In the genomic region with DNA sequence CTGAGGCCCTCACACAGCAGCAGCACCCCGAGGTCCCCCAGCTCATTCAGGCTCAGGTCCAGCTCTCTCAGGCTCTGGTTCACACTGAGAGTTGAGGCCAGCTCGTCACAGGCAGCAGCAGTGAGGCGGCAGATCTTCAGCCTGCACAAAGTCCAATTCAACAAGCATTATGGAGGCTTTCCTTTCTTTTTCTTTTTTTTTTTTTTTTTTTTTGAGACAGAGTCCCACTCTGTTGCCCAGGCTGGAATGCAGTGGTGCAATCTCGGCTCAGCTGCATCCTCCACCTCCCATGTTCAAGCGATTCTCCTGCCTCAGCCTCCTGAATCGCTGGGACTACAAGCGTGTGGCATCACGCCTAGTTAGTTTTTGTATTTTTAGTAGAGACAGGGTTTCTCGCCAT, we compare ENCODE assay signal across 40 cellular contexts. TPM values are rescaled to one million over a fixed set of nuclear protein-coding genes. Genes with fewer than 3 reads are reported as not detected.
DNase-seq lines count a peak whose midpoint lies in the region; ATAC-seq, FAIRE-seq and TF ChIP-seq lines count a peak whose summit lies in the region.
"Had no signal": no experiment of that assay in that cellular context is flagged by ENCODE, and none has a peak within 500 bp of the region (broad histone marks: within the 10 kb centered on the region; RNA-seq: fewer than 3 reads in every experiment).

No MANE protein-coding gene starts in this region.

- 34% methylated on average over 9 of the region's 9 CpGs for WGBS in HepG2 (ENCODE audit: low lambda C conversion rate)
- WGBS in right lobe of liver (ENCODE audit: insufficient coverage, low coverage, low lambda C conversion rate, missing lambda C conversion rate): 80% methylated on average over 3 of the region's 9 CpGs
- WGBS in H1 (ENCODE audit: extremely low coverage in 1 of 2, insufficient coverage in 1 of 2, insufficient read length in 1 of 2, insufficient replicate concordance in 2 of 2, low coverage in 1 of 2, low lambda C conversion rate in 2 of 2, missing lambda C conversion rate in 1 of 2), 2 experiments: 90% methylated on average over 9 of the region's 9 CpGs; no CpG with 5 or more reads in 1 of the 2 experiments
- no CpG with 5 or more reads among the region's 9 CpGs for WGBS in neuronal stem cell (ENCODE audit: extremely low coverage in 2 of 2, insufficient read length in 2 of 2, insufficient replicate concordance in 1 of 2), 2 donors

- H3K14ac ChIP-seq in H1 (ENCODE audit: insufficient read length) (no peak overlapping the region), neuronal stem cell (ENCODE audit: low read length) (no peak overlapping the region)

- peaks cover 4% of the 10 kb centered on the region for H3K27me3 Mint-ChIP-seq in HFFc6 (ENCODE audit: insufficient read depth)
- H3K27me3 Mint-ChIP-seq: B cell; CD4-positive, alpha-beta T cell; CD4-positive, CD25-positive, alpha-beta regulatory T cell had no signal

- CTCF ChIA-PET in HepG2 (lab: Yijun Ruan, JAX; ENCODE audit: low intra/inter-chr PET ratio, low total read pairs): no interaction called here
- CTCF ChIA-PET in H1 (lab: Charles Lee; ENCODE audit: partially characterized antibody): interaction anchor here (0.5 to 4.9 kb wide), 8 partner anchors 8 to 224 kb away, joined by 3 to 35 read pairs (median 4); no protein-coding TSS in a partner anchor

- H3K9ac ChIP-seq in HepG2 (ENCODE audit: insufficient read depth, low read depth, low read length): no peak overlapping the region; the same call in 1 of the 2 replicates
- no peak overlapping the region for H3K9ac ChIP-seq in H1 (replicated peaks in 1 of 4; ENCODE audit: extremely low read depth in 1 of 4, low read depth in 3 of 4, low read length in 3 of 4)
- no peak overlapping the region for H3K9ac ChIP-seq in neuronal stem cell (ENCODE audit: low read depth, low read length, poor library complexity)
- H3K9ac ChIP-seq: BLaER1; BLaER1 treated with 17β-estradiol and CSF1 and Interleukin-3, amounts not matched to agents 10 nM and 100 nM had no signal

- no peak overlapping the region for H3K56ac ChIP-seq in H1 (replicated peaks; ENCODE audit: insufficient read length, low read depth, low read length)

- H3K4ac ChIP-seq in H1 (replicated peaks; ENCODE audit: insufficient read length, low read depth, low read length) (no peak overlapping the region), neuronal stem cell (ENCODE audit: low read length) (no peak overlapping the region)

- H3K23me2 ChIP-seq in H1 (ENCODE audit: low read depth, low read length): no peaks in the 10 kb centered on the region

- intact Hi-C loops in HepG2 (cut with micrococcal nuclease; ENCODE audit: unreplicated experiment): no loop called here
- intact Hi-C loops in right lobe of liver (cut with DNase I): no loop called here

- POLR2A ChIA-PET in HepG2 (lab: Yijun Ruan, JAX): no interaction called here
- POLR2A ChIA-PET in H1 (lab: Charles Lee; ENCODE audit: partially characterized antibody): interaction anchor here (0.6 to 1.1 kb wide), 2 partner anchors 18 to 28 kb away, joined by 4 read pairs; no protein-coding TSS in a partner anchor

- H2AFZ ChIP-seq in HepG2 (ENCODE audit: low read length): no peak overlapping the region
- H2AFZ ChIP-seq in H1 (ENCODE audit: low read length): no peak overlapping the region
- no peak overlapping the region for H2AFZ ChIP-seq in neuronal stem cell (ENCODE audit: low read length)

- H2BK20ac ChIP-seq in H1 (ENCODE audit: low read length): no peak overlapping the region

- no peak overlapping the region for H3K4me3 Mint-ChIP-seq in HFFc6
- H3K4me3 Mint-ChIP-seq: B cell; CD14-positive monocyte; CD4-positive, alpha-beta memory T cell; CD4-positive, alpha-beta T cell; CD4-positive, CD25-positive, alpha-beta regulatory T cell; CD8-positive, alpha-beta memory T cell; CD8-positive, alpha-beta T cell had no signal

- H2BK12ac ChIP-seq in H1 (ENCODE audit: low read depth, low read length) (no peak overlapping the region), neuronal stem cell (ENCODE audit: low read length) (no peak overlapping the region)

- no peak overlapping the region for H3K27ac Mint-ChIP-seq in HFFc6
- H3K27ac Mint-ChIP-seq: B cell; CD14-positive monocyte; CD4-positive, alpha-beta memory T cell; CD4-positive, alpha-beta T cell; CD4-positive, CD25-positive, alpha-beta regulatory T cell; CD8-positive, alpha-beta memory T cell; CD8-positive, alpha-beta T cell had no signal

- TF ChIP-seq POLR2A in HepG2 (IDR thresholded peaks at IDR 0.05; ENCODE audit: insufficient read depth in 1 of 2, low read depth in 2 of 2, low read length in 2 of 2): 0 out of 4 replicates have a peak, but pooled peaks of 1 of the 2 experiments have one; percentile 25
- TF ChIP-seq POLR2A in right lobe of liver (IDR thresholded peaks at IDR 0.05): no peak
- TF ChIP-seq POLR2A in H1 (IDR thresholded peaks at IDR 0.05; ENCODE audit: control extremely low read depth in 1 of 2, low read depth in 2 of 2, low read length in 2 of 2): no peak

- no peaks in the 10 kb centered on the region for H4K20me1 ChIP-seq in HepG2 (ENCODE audit: insufficient read depth, low read length)
- no peaks in the 10 kb centered on the region for H4K20me1 ChIP-seq in H1 (replicated peaks in 1 of 2; ENCODE audit: control insufficient read depth in 1 of 2, insufficient read depth in 2 of 2, low read length in 2 of 2)
- H4K20me1 ChIP-seq: BLaER1 had no signal

- H3K4me1 ChIP-seq in HepG2 (ENCODE audit: insufficient read depth, low read length) (peaks cover 13% of the 10 kb centered on the region), right lobe of liver (no peaks in the 10 kb centered on the region), H1 (replicated peaks in 1 of 4; ENCODE audit: control insufficient read depth in 3 of 4, insufficient read depth in 4 of 4, low read length in 3 of 4) (no peaks in the 10 kb centered on the region), neuronal stem cell (ENCODE audit: control insufficient read depth in 2 of 2, insufficient read depth in 1 of 2, low read depth in 1 of 2, low read length in 2 of 2) (no peaks in the 10 kb centered on the region)
- H3K4me1 ChIP-seq: A549, BE2C, BLaER1, Caco-2 had no signal

- H3K4me1 Mint-ChIP-seq in HFFc6 (ENCODE audit: low read depth): no peaks in the 10 kb centered on the region
- H3K4me1 Mint-ChIP-seq: B cell; CD14-positive monocyte; CD4-positive, alpha-beta memory T cell; CD4-positive, CD25-positive, alpha-beta regulatory T cell; CD8-positive, alpha-beta memory T cell had no signal

- 0 out of 2 replicates have a peak overlapping the region, but pooled peaks have one; percentile 41 for H4K8ac ChIP-seq in H1 (ENCODE audit: extremely low read depth, insufficient read depth, low read length)
- no peak overlapping the region for H4K8ac ChIP-seq in neuronal stem cell (ENCODE audit: low read depth, low read length)

- H2AK5ac ChIP-seq in H1 (ENCODE audit: low read depth, low read length) (no peak overlapping the region), neuronal stem cell (ENCODE audit: low read depth, low read length) (no peak overlapping the region)

- peak; percentile 21 for FAIRE-seq in HepG2 (lab: Jason Lieb, UNC)
- FAIRE-seq in H1 (lab: Jason Lieb, UNC): no peak
- FAIRE-seq: A204.1, A549, D721Med had no signal

- H3K79me2 ChIP-seq in HepG2 (ENCODE audit: insufficient read depth, low read length) (no peaks in the 10 kb centered on the region), H1 (ENCODE audit: control insufficient read depth in 1 of 2, insufficient read depth in 2 of 2, low read length in 2 of 2) (no peaks in the 10 kb centered on the region)

- H3K27ac ChIP-seq in HepG2 (ENCODE audit: extremely low read length, insufficient read depth, low read length): peak overlapping the region; percentile 26
- no peak overlapping the region for H3K27ac ChIP-seq in right lobe of liver
- H3K27ac ChIP-seq in H1 (ENCODE audit: low read depth, low read length): no peak overlapping the region
- no peak overlapping the region for H3K27ac ChIP-seq in neuronal stem cell (replicated peaks; ENCODE audit: low read length)
- H3K27ac ChIP-seq: 22Rv1; A549; BLaER1; BLaER1 treated with 17β-estradiol and CSF1 and Interleukin-3, amounts not matched to agents 10 nM and 100 nM; C4-2B had no signal

- ATAC-seq in HepG2: peak; percentile 91
- no peak for ATAC-seq in right lobe of liver
- no peak for ATAC-seq in HG03045 (IDR thresholded peaks at IDR 0.05; ENCODE audit: unreplicated experiment)
- ATAC-seq: A549; CD8-positive, alpha-beta T cell had no signal

- TF ChIP-seq CTCF in HepG2 (CRISPR knock-in tag; IDR thresholded peaks at IDR 0.05) (no peak), right lobe of liver (IDR thresholded peaks at IDR 0.05) (no peak), H1 (IDR thresholded peaks at IDR 0.05; ENCODE audit: control extremely low read depth in 1 of 3, insufficient read depth in 1 of 3, low read depth in 1 of 3, low read length in 3 of 3) (no peak), HFFc6 (IDR thresholded peaks at IDR 0.05) (no peak)

- H4K5ac ChIP-seq in H1 (ENCODE audit: insufficient read length, low read depth, low read length): no peak overlapping the region

- in situ Hi-C loops in HepG2 (cut with HindIII; ENCODE audit: extremely low pct_ligation_motif_present, low pct_unique_long_range_greater_than_20kb): loop anchor here (10.0 kb wide), 1 partner anchor 224 kb away; no protein-coding TSS in a partner anchor

- no peaks in the 10 kb centered on the region for H3K9me3 ChIP-seq in HepG2 (ENCODE audit: low read length)
- no peaks in the 10 kb centered on the region for H3K9me3 ChIP-seq in right lobe of liver
- no peaks in the 10 kb centered on the region for H3K9me3 ChIP-seq in H1 (ENCODE audit: insufficient read depth in 2 of 2, low read depth in 1 of 2, low read length in 1 of 2)
- no peaks in the 10 kb centered on the region for H3K9me3 ChIP-seq in neuronal stem cell (replicated peaks in 1 of 2; ENCODE audit: control insufficient read depth in 2 of 2, insufficient read depth in 1 of 2, low read depth in 1 of 2, low read length in 2 of 2)
- H3K9me3 ChIP-seq: A549; BE2C; BLaER1; BLaER1 treated with 17β-estradiol and CSF1 and Interleukin-3, amounts not matched to agents 10 nM and 100 nM; Caco-2 had no signal

- H3K9me3 Mint-ChIP-seq in HFFc6: no peaks in the 10 kb centered on the region
- H3K9me3 Mint-ChIP-seq: CD4-positive, alpha-beta T cell; CD4-positive, CD25-positive, alpha-beta regulatory T cell; CD8-positive, alpha-beta memory T cell; CD8-positive, alpha-beta T cell had no signal

- H3K36me3 ChIP-seq in HepG2 (replicated peaks in 1 of 2; ENCODE audit: control insufficient read depth in 1 of 2, insufficient read depth in 2 of 2, low read length in 2 of 2) (no peaks in the 10 kb centered on the region), right lobe of liver (no peaks in the 10 kb centered on the region), H1 (ENCODE audit: control insufficient read depth in 2 of 4, insufficient read depth in 4 of 4, low read length in 3 of 4) (peaks cover 0 to 6% (median 3%) of the 10 kb centered on the region in 4 experiments; a peak in 2 of 8 replicates), neuronal stem cell (replicated peaks in 1 of 2; ENCODE audit: control insufficient read depth in 2 of 2, insufficient read depth in 2 of 2, low read length in 2 of 2) (no peaks in the 10 kb centered on the region)
- H3K36me3 ChIP-seq: BE2C, BLaER1 had no signal

- H4K91ac ChIP-seq in H1 (replicated peaks; ENCODE audit: insufficient read length, low read length) (no peak overlapping the region), neuronal stem cell (ENCODE audit: low read depth, low read length, poor library complexity) (no peak overlapping the region)

- no peaks in the 10 kb centered on the region for H3K79me1 ChIP-seq in H1 (ENCODE audit: low read depth, low read length)
- no peaks in the 10 kb centered on the region for H3K79me1 ChIP-seq in neuronal stem cell (ENCODE audit: low read depth, low read length)

- H3K18ac ChIP-seq in H1 (ENCODE audit: extremely low read depth, low read length): no peak overlapping the region
- H3K18ac ChIP-seq in neuronal stem cell (ENCODE audit: low read length): peak overlapping the region; percentile 80

- H3K4me2 ChIP-seq in HepG2 (ENCODE audit: low read depth, low read length): peak overlapping the region; percentile 22; the same call in 1 of the 2 replicates
- no peak overlapping the region for H3K4me2 ChIP-seq in H1 (ENCODE audit: insufficient read depth in 1 of 2, low read depth in 2 of 2, low read length in 2 of 2)
- no peak overlapping the region for H3K4me2 ChIP-seq in neuronal stem cell (ENCODE audit: insufficient read depth, low read length, poor library complexity, severe bottlenecking)
- H3K4me2 ChIP-seq: A549; BLaER1; BLaER1 treated with 17β-estradiol and CSF1 and Interleukin-3, amounts not matched to agents 10 nM and 100 nM had no signal

- H2BK5ac ChIP-seq in H1 (ENCODE audit: low read depth, low read length) (no peak overlapping the region), neuronal stem cell (ENCODE audit: low read length) (peak overlapping the region; percentile 87)

- no peak overlapping the region for H2BK120ac ChIP-seq in H1 (replicated peaks; ENCODE audit: low read depth, low read length)
- no peak overlapping the region for H2BK120ac ChIP-seq in neuronal stem cell (ENCODE audit: low read depth, low read length)

- TF ChIP-seq EP300 in HepG2 (IDR thresholded peaks at IDR 0.05; ENCODE audit: low read depth in 2 of 2, low read length in 2 of 2) (no peak), HepG2 (CRISPR knock-in tag; IDR thresholded peaks at IDR 0.05; ENCODE audit: borderline replicate concordance) (no peak), H1 (IDR thresholded peaks at IDR 0.05; ENCODE audit: borderline replicate concordance in 1 of 2, low read depth in 2 of 2, low read length in 2 of 2) (no peak)

- DNase-seq in HepG2 (ENCODE audit: low spot score): peak; percentile 66
- no peak for DNase-seq in right lobe of liver
- no peak for DNase-seq in H1 (ENCODE audit: low read depth in 1 of 2, low spot score in 2 of 2)
- no peak for DNase-seq in neuronal stem cell (ENCODE audit: low spot score)
- no peak for DNase-seq in HFFc6
- DNase-seq: 8988T; ACHN; AML-193; BE2C; C1 segment of cervical spinal cord; Caco-2; Calu3; CD4-positive, alpha-beta memory T cell; CD4-positive, alpha-beta T cell; CD4-positive, CD25-positive, alpha-beta regulatory T cell; CD8-positive, alpha-beta memory T cell; CD8-positive, alpha-beta T cell; COR-L47; DMS 273 treated with DMSO at 0.1 percent for 48 hours; DMS153; DMS53; DMS79; DMS79 treated with DMSO at 0.1 percent for 48 hours; DND-41; EL had no signal

- H3K36me3 Mint-ChIP-seq in HFFc6 (ENCODE audit: low read depth): no peaks in the 10 kb centered on the region
- H3K36me3 Mint-ChIP-seq: CD4-positive, alpha-beta memory T cell; CD4-positive, CD25-positive, alpha-beta regulatory T cell; CD8-positive, alpha-beta memory T cell; CD8-positive, alpha-beta T cell had no signal

- H3K4me3 ChIP-seq in HepG2 (replicated peaks in 1 of 3; ENCODE audit: insufficient read depth in 1 of 3, low read depth in 2 of 3, low read length in 3 of 3) (no peak overlapping the region), right lobe of liver (no peak overlapping the region), H1 (ENCODE audit: extremely low read depth in 1 of 4, insufficient read depth in 2 of 4, low read depth in 3 of 4, low read length in 4 of 4) (no peak overlapping the region), neuronal stem cell (ENCODE audit: low read length in 2 of 2) (no peak overlapping the region)
- H3K4me3 ChIP-seq: A549; BLaER1; BLaER1 treated with 17β-estradiol and CSF1 and Interleukin-3, amounts not matched to agents 10 nM and 100 nM had no signal

- no peaks in the 10 kb centered on the region for H3K27me3 ChIP-seq in HepG2 (ENCODE audit: control insufficient read depth in 1 of 2, insufficient read depth in 2 of 2, low read length in 2 of 2)
- H3K27me3 ChIP-seq in right lobe of liver: no peaks in the 10 kb centered on the region
- no peaks in the 10 kb centered on the region; a peak in 1 of 7 replicates for H3K27me3 ChIP-seq in H1 (replicated peaks in 1 of 4; ENCODE audit: control insufficient read depth in 3 of 4, extremely low read depth in 1 of 4, insufficient read depth in 3 of 4, low read length in 3 of 4)
- H3K27me3 ChIP-seq in neuronal stem cell (ENCODE audit: control insufficient read depth in 3 of 3, insufficient read depth in 3 of 3, low read depth in 1 of 3, low read length in 3 of 3): no peaks in the 10 kb centered on the region
- H3K27me3 ChIP-seq: BE2C; BLaER1; BLaER1 treated with 17β-estradiol and CSF1 and Interleukin-3, amounts not matched to agents 10 nM and 100 nM had no signal

- no TSS peak for BruUV-seq in HepG2 (replicated peaks; lab: Mats Ljungman, UMichigan)

- no peak overlapping the region; the same call in 1 of the 2 replicates for H2BK15ac ChIP-seq in H1 (ENCODE audit: low read length)
- H2BK15ac ChIP-seq in neuronal stem cell (ENCODE audit: low read length): no peak overlapping the region

- TF ChIP-seq RAD21 in HepG2 (CRISPR knock-in tag; IDR thresholded peaks at IDR 0.05) (no peak), H1 (IDR thresholded peaks at IDR 0.05 in 1 of 2, conservative IDR thresholded peaks at IDR 0.05 in 1 of 2; ENCODE audit: low read depth in 2 of 2, low read length in 2 of 2) (no peak)

- H3K23ac ChIP-seq in H1 (ENCODE audit: insufficient read length): no peak overlapping the region
- H3K23ac ChIP-seq in neuronal stem cell (ENCODE audit: low read depth, low read length, poor library complexity): peak overlapping the region; percentile 91

RNA-seq across cellular contexts. Expression of gene NLRP12, which starts 22.9 kb away (rescaled TPM):
- 0.10 and 0.15 TPM in 2 replicates for total RNA-seq in HepG2 (2016; rRNA removed; fragmentation: Illumina TruSeq; extraction: Trizol)
- total RNA-seq in HepG2 (2016; cell fraction: cytosol; rRNA removed; fragmentation: Illumina TruSeq; extraction: Trizol; ENCODE audit: low read depth): 0.09 TPM in 1 of 2 replicates, not detected in the other
- 0.04 and 0.10 TPM in 2 replicates for total RNA-seq in HepG2 (2016; cell fraction: insoluble cytoplasmic fraction; rRNA removed; fragmentation: Illumina TruSeq; extraction: Trizol)
- total RNA-seq in HepG2 (2016; cell fraction: membrane; rRNA removed; fragmentation: Illumina TruSeq; extraction: Trizol): 0.07 TPM in 1 of 2 replicates, not detected in the other
- not detected in 2 replicates for total RNA-seq in HepG2 (2016; cell fraction: nucleus; rRNA removed; fragmentation: Illumina TruSeq; extraction: Trizol)
- polyA plus RNA-seq in HepG2 (2011; rRNA removed): 0.20 and 0.21 TPM in 2 replicates
- polyA plus RNA-seq in HepG2 (2011; cell fraction: cytosol; rRNA removed): 0.23 and 0.40 TPM in 2 replicates
- 0.07 and 0.08 TPM in 2 replicates for polyA plus RNA-seq in HepG2 (2011; cell fraction: nucleus; rRNA removed)
- 0.07 and 0.11 TPM in 2 replicates for polyA plus RNA-seq in HepG2 (2012)
- 0.02 TPM in 1 of 2 replicates, not detected in the other for polyA plus RNA-seq in HepG2 (2016; cell fraction: cytosol; fragmentation: Illumina TruSeq; extraction: Trizol; ENCODE audit: low read depth)
- polyA plus RNA-seq in HepG2 (2016; cell fraction: insoluble cytoplasmic fraction; fragmentation: Illumina TruSeq; extraction: Trizol; ENCODE audit: low read depth): 0.11 and 0.13 TPM in 2 replicates
- 0.07 TPM in 1 of 2 replicates, not detected in the other for polyA plus RNA-seq in HepG2 (2016; cell fraction: membrane; fragmentation: Illumina TruSeq; extraction: Trizol; ENCODE audit: low read depth)
- polyA plus RNA-seq in HepG2 (2016; cell fraction: nucleus; fragmentation: Illumina TruSeq; extraction: Trizol; ENCODE audit: insufficient read depth, low read depth): 0.15 TPM in 1 of 2 replicates, not detected in the other
- polyA minus RNA-seq in HepG2 (2011; rRNA and poly(A)+ RNA removed; ENCODE audit: low replicate concordance): 0.24 TPM in 1 of 2 replicates, not detected in the other
- polyA minus RNA-seq in HepG2 (2011; cell fraction: cytosol; rRNA and poly(A)+ RNA removed): not detected in 2 replicates
- polyA minus RNA-seq in HepG2 (2011; cell fraction: nucleus; rRNA and poly(A)+ RNA removed): 0.12 and 0.13 TPM in 2 replicates
- under 1 TPM; 0.20 to 0.56 (median 0.34) TPM for total RNA-seq in right lobe of liver
- 1.8 and 1.9 TPM in 2 replicates for total RNA-seq in H1 (2021; fragmentation: NEBNext Ultra II Directional; extraction: Animal tissue kit (Norgen Biotek cat#: 25700))
- 1.0 and 2.5 TPM in 2 replicates for polyA plus RNA-seq in H1 (2011; rRNA removed)
- 2.1 TPM for polyA plus RNA-seq in H1 (2011; cell fraction: cytosol; rRNA removed)
- polyA plus RNA-seq in H1 (2011; cell fraction: nucleus; rRNA removed): 2.9 TPM
- 0.69 to 1.5 TPM (median 1.1 TPM) in 4 replicates for polyA plus RNA-seq in H1 (2012, experiment 1 of 2)
- 0.89 TPM for polyA plus RNA-seq in H1 (2012, experiment 2 of 2)
- 1.8 TPM for polyA plus RNA-seq in H1 (2013, experiment 1 of 2)
- polyA plus RNA-seq in H1 (2013, experiment 2 of 2): 1.7 TPM
- 2.8 and 5.0 TPM in 2 replicates for polyA minus RNA-seq in H1 (2011; rRNA and poly(A)+ RNA removed)
- 2.3 TPM for polyA minus RNA-seq in H1 (2011; cell fraction: cytosol; rRNA and poly(A)+ RNA removed)
- polyA minus RNA-seq in H1 (2011; cell fraction: nucleus; rRNA and poly(A)+ RNA removed): 3.6 TPM
- 0.03 TPM for polyA plus RNA-seq in neuronal stem cell (2013, experiment 1 of 2)
- polyA plus RNA-seq in neuronal stem cell (2013, experiment 2 of 2): 0.01 TPM
- total RNA-seq in HFFc6 (2021; fragmentation: NEBNext Ultra II Directional; extraction: Animal tissue kit (Norgen Biotek cat#: 25700)): not detected
- total RNA-seq: A172; A673; B cell; Caco-2; Calu3; CD4-positive, alpha-beta memory T cell; CD4-positive, CD25-positive, alpha-beta regulatory T cell; CD8-positive, alpha-beta memory T cell; CD8-positive, alpha-beta T cell; Daoy had no signal
- polyA plus RNA-seq: AG04450; BJ; CD4-positive, alpha-beta memory T cell; CD4-positive, CD25-positive, alpha-beta regulatory T cell; CD8-positive, alpha-beta memory T cell had no signal

Comparison
In these comparisons a context has a peak if more than half of its experiments do, and no peak if none do; other contexts are left out.
1. Of the 41 proteins assayed by ChIP-seq in both HepG2 and H1: peak only in HepG2: CEBPB, KDM1A and MAX; only in H1: none; in both: none; in neither: 37; mixed calls (peak in some experiments, not most) for 1.